In the genomic region with DNA sequence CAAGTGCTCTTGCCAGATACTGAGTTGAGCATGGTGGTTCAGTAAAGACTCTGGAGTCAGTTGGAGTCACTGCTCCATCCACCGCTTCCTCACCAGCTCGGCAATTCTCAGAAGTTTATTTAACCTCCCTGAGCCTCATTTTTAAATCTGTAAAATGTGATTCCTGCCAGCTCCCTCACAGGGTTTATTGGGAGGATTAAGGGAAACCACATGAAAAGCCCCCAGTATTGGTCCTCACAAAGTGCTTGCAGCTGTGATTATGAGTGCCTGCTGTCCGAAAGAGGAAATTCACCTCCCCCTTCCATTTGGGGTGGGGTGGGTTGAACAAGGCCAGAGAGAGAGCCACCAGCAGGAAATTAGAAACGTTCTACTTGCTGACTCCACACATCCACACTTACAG, we compare ENCODE assay signal across 27 cellular contexts.
A peak's percentile ranks its signal among the peaks of the same experiment; 100 is the strongest.
DNase-seq lines count a peak whose midpoint lies in the region; ATAC-seq and TF ChIP-seq lines count a peak whose summit lies in the region.
"Had no signal": no experiment of that assay in that cellular context is flagged by ENCODE, and none has a peak within 500 bp of the region (broad histone marks: within the 10 kb centered on the region; RNA-seq: fewer than 3 reads in every experiment).

No MANE protein-coding gene starts in this region.

- no peak for TF ChIP-seq RAD21 in IMR-90 (IDR thresholded peaks at IDR 0.05; ENCODE audit: low read length)

- no peak overlapping the region for H2AFZ ChIP-seq in IMR-90 (replicated peaks; ENCODE audit: low read length, poor library complexity)
- H2AFZ ChIP-seq: hepatocyte had no signal

- H3K27me3 ChIP-seq in BLaER1 treated with 17β-estradiol and CSF1 and Interleukin-3, amounts not matched to agents 10 nM and 100 nM, result no peaks in the 10 kb centered on the region
- H3K27me3 ChIP-seq in IMR-90 (ENCODE audit: control insufficient read depth, insufficient read depth, low read length) (peaks cover 26% of the 10 kb centered on the region), adrenal gland (no peaks in the 10 kb centered on the region)
- H3K27me3 ChIP-seq: brain microvascular endothelial cell, hepatocyte, suprapubic skin had no signal

- H4K91ac ChIP-seq in IMR-90 (ENCODE audit: insufficient read depth, low read depth, low read length), result no peak overlapping the region

- H2BK20ac ChIP-seq in IMR-90 (ENCODE audit: low read depth, low read length), result no peak overlapping the region

- no peak overlapping the region for H3K18ac ChIP-seq in IMR-90 (ENCODE audit: low read depth, low read length)

- no peak overlapping the region for H2BK5ac ChIP-seq in IMR-90 (ENCODE audit: low read depth, low read length, poor library complexity, severe bottlenecking)

- H3K36me3 ChIP-seq in BLaER1 treated with 17β-estradiol and CSF1 and Interleukin-3, amounts not matched to agents 10 nM and 100 nM, result peaks cover 0 to 55% (median 0%) of the 10 kb centered on the region in 11 experiments; a peak in 4 of 22 replicates
- H3K36me3 ChIP-seq in IMR-90 (ENCODE audit: control insufficient read depth, insufficient read depth, low read length), result no peaks in the 10 kb centered on the region
- no peaks in the 10 kb centered on the region for H3K36me3 ChIP-seq in mucosa of descending colon (ENCODE audit: low read depth)
- H3K36me3 ChIP-seq in adrenal gland (replicated peaks in 1 of 2), result no peaks in the 10 kb centered on the region
- H3K36me3 ChIP-seq: brain microvascular endothelial cell, suprapubic skin had no signal

- no peak overlapping the region for H3K4ac ChIP-seq in IMR-90 (ENCODE audit: low read depth, low read length)

- peak overlapping the region; percentile 56 to 90 (median 76) for H3K4me2 ChIP-seq in BLaER1 treated with 17β-estradiol and CSF1 and Interleukin-3, amounts not matched to agents 10 nM and 100 nM
- H3K4me2 ChIP-seq in IMR-90 (ENCODE audit: low read depth, low read length), result no peak overlapping the region
- H3K4me2 ChIP-seq: hepatocyte had no signal

- no peak overlapping the region for H2BK15ac ChIP-seq in IMR-90 (ENCODE audit: low read depth, low read length)

- POLR2A ChIA-PET in IMR-90 (lab: Charles Lee; ENCODE audit: unreplicated experiment), result no interaction called here

- no peaks in the 10 kb centered on the region for H3K9me3 ChIP-seq in BLaER1 treated with 17β-estradiol and CSF1 and Interleukin-3, amounts not matched to agents 10 nM and 100 nM (replicated peaks in 1 of 11)
- no peaks in the 10 kb centered on the region for H3K9me3 ChIP-seq in IMR-90 (ENCODE audit: control insufficient read depth, insufficient read depth, low read length)
- H3K9me3 ChIP-seq in mucosa of descending colon, result no peaks in the 10 kb centered on the region
- no peaks in the 10 kb centered on the region for H3K9me3 ChIP-seq in adrenal gland (replicated peaks in 1 of 3)
- H3K9me3 ChIP-seq: psoas muscle, suprapubic skin had no signal

- H3K9ac ChIP-seq in BLaER1 treated with 17β-estradiol and CSF1 and Interleukin-3, amounts not matched to agents 10 nM and 100 nM, result 0 out of 22 replicates have a peak overlapping the region, but pooled peaks of 2 of the 11 experiments have one; percentile 4 to 6
- no peak overlapping the region for H3K9ac ChIP-seq in IMR-90 (ENCODE audit: low read depth, low read length)

- no peak for TF ChIP-seq CTCF in IMR-90 (conservative IDR thresholded peaks at IDR 0.05; ENCODE audit: low read depth, low read length)
- TF ChIP-seq CTCF in mucosa of descending colon (IDR thresholded peaks at IDR 0.05), result no peak
- TF ChIP-seq CTCF in adrenal gland (IDR thresholded peaks at IDR 0.05), result no peak

- no peaks in the 10 kb centered on the region for H3K9me1 ChIP-seq in IMR-90 (ENCODE audit: insufficient read depth, low read length)

- H4K5ac ChIP-seq in IMR-90 (ENCODE audit: low read depth, low read length), result no peak overlapping the region

- peak overlapping the region in 2 of 11 experiments; percentile 0 to 37; a peak in 2 of 22 replicates for H3K27ac ChIP-seq in BLaER1 treated with 17β-estradiol and CSF1 and Interleukin-3, amounts not matched to agents 10 nM and 100 nM
- no peak overlapping the region for H3K27ac ChIP-seq in IMR-90 (ENCODE audit: insufficient read depth, low read length)
- H3K27ac ChIP-seq in adrenal gland, result no peak overlapping the region
- H3K27ac ChIP-seq: brain microvascular endothelial cell, hepatocyte, psoas muscle, suprapubic skin had no signal

- dilution Hi-C loops in IMR-90 (cut with HindIII; ENCODE audit: low sequenced_read_pairs, unreplicated experiment), result no loop called here

- no TSS peak for BruUV-seq in IMR-90 (replicated peaks; lab: Mats Ljungman, UMichigan)

- H3K14ac ChIP-seq in IMR-90 (replicated peaks; ENCODE audit: low read depth, low read length), result no peak overlapping the region

- peaks cover 23 to 50% (median 29%) of the 10 kb centered on the region in 10 experiments for H3K4me1 ChIP-seq in BLaER1 treated with 17β-estradiol and CSF1 and Interleukin-3, amounts not matched to agents 10 nM and 100 nM
- H3K4me1 ChIP-seq in IMR-90 (ENCODE audit: control insufficient read depth, insufficient read depth, low read length) (no peaks in the 10 kb centered on the region), mucosa of descending colon (ENCODE audit: low read depth) (no peaks in the 10 kb centered on the region), adrenal gland (replicated peaks in 1 of 2) (no peaks in the 10 kb centered on the region)
- H3K4me1 ChIP-seq: psoas muscle had no signal

- intact Hi-C loops in IMR-90 (cut with micrococcal nuclease) (no loop called here), mucosa of descending colon (cut with DNase I, micrococcal nuclease) (no loop called here), adrenal gland (cut with DNase I) (no loop called here)

- peaks cover 0 to 3% (median 0%) of the 10 kb centered on the region in 11 experiments; a peak in 1 of 22 replicates for H4K20me1 ChIP-seq in BLaER1 treated with 17β-estradiol and CSF1 and Interleukin-3, amounts not matched to agents 10 nM and 100 nM
- H4K20me1 ChIP-seq in IMR-90 (ENCODE audit: insufficient read depth, low read length), result no peaks in the 10 kb centered on the region

- TF ChIP-seq POLR2A in IMR-90 (IDR thresholded peaks at IDR 0.05; ENCODE audit: low read depth, low read length) (no peak), adrenal gland (IDR thresholded peaks at IDR 0.05) (no peak)

- no CpG with 5 or more reads among the region's 4 CpGs for WGBS in IMR-90 (ENCODE audit: extremely low coverage in 2 of 2, insufficient read length in 1 of 2), 2 experiments
- WGBS in adrenal gland, 4 donors, result 44 to 54% (median 48%) methylated on average over 4 of the region's 4 CpGs

- no peak overlapping the region for H2BK120ac ChIP-seq in IMR-90 (ENCODE audit: low read depth, low read length)

- no peak overlapping the region for H3K56ac ChIP-seq in IMR-90 (ENCODE audit: extremely low read depth, insufficient read depth, low read length)

- ATAC-seq in IMR-90 (ENCODE audit: low read depth) (no peak), mucosa of descending colon (peak; percentile 24)
- ATAC-seq: activated CD8-positive, alpha-beta T cell treated with anti-CD3 and anti-CD28 coated beads for 36 hours; activated T-cell treated with anti-CD3 and anti-CD28 coated beads, Interleukin-2, amount 50 U/mL, for 72 hours; psoas muscle; WTC11 had no signal

- CTCF ChIA-PET in IMR-90 (lab: Yijun Ruan, JAX), result no interaction called here

- in situ Hi-C loops in IMR-90 (cut with MboI; ENCODE audit: low sequenced_read_pairs), result no loop called here

- no peak overlapping the region for H3K23ac ChIP-seq in IMR-90 (ENCODE audit: low read depth, low read length)

- H3K79me1 ChIP-seq in IMR-90 (ENCODE audit: low read depth in 1 of 2, low read length in 2 of 2), result no peaks in the 10 kb centered on the region

- H3K4me3 ChIP-seq in BLaER1 treated with 17β-estradiol and CSF1 and Interleukin-3, amounts not matched to agents 10 nM and 100 nM, result 0 out of 20 replicates have a peak overlapping the region, but pooled peaks of 1 of the 10 experiments have one; percentile 4
- H3K4me3 ChIP-seq in IMR-90 (ENCODE audit: insufficient read depth, low read depth, low read length) (no peak overlapping the region), mucosa of descending colon (no peak overlapping the region), adrenal gland (no peak overlapping the region)
- H3K4me3 ChIP-seq: hepatocyte, psoas muscle, suprapubic skin had no signal

- DNase-seq in IMR-90 (no peak), UCSD-AML1 (lab: John Stamatoyannopoulos, UW; ENCODE audit: unreplicated experiment) (peak; percentile 9), mucosa of descending colon (no peak), activated gamma-delta T cell (lab: John Stamatoyannopoulos, UW) (no peak), NCI-H187 treated with DMSO at 0.1 percent for 48 hours (lab: John Stamatoyannopoulos, UW) (no peak), adrenal gland (no peak)
- no peak for DNase-seq in activated CD8-positive, alpha-beta memory T cell treated with anti-CD3 and anti-CD28 coated beads, Interleukin-2, amount 50 U/mL, for 4 hours
- DNase-seq: ACHN; activated CD8-positive, alpha-beta T cell treated with anti-CD3 and anti-CD28 coated beads for 36 hours; activated naive CD8-positive, alpha-beta T cell treated with anti-CD3 and anti-CD28 coated beads for 36 hours; activated T-cell treated with anti-CD3 and anti-CD28 coated beads, Interleukin-2, amount 50 U/mL, for 72 hours; brain microvascular endothelial cell; CD4-positive, CD25-positive, alpha-beta regulatory T cell; DMS153; HFFc6; KG1; kidney; mesenchymal stem cell; NCI-H1105 treated with DMSO at 0.1 percent for 48 hours; NCI-H526; psoas muscle; SHP77; stimulated activated CD4-positive, alpha-beta T cell treated with anti-CD3 and anti-CD28 coated beads, Interleukin-12 subunit alpha, Interleukin-12 subunit beta, amount 100 ng/mL, for 4 hours had no signal

- H4K8ac ChIP-seq in IMR-90 (ENCODE audit: low read depth in 2 of 2, low read length in 2 of 2), result no peak overlapping the region

- H2AK5ac ChIP-seq in IMR-90 (ENCODE audit: low read depth, low read length), result no peak overlapping the region

- peak overlapping the region; percentile 45 for H2AK9ac ChIP-seq in IMR-90 (replicated peaks; ENCODE audit: low read depth, low read length, poor library complexity)

TF ChIP-seq in IMR-90, 13 proteins besides CTCF, POLR2A, EP300 and RAD21:
- TF ChIP-seq MAZ (IDR thresholded peaks at IDR 0.05; ENCODE audit: borderline replicate concordance, low read depth, low read length) (no peak), NFE2L2 (IDR thresholded peaks at IDR 0.05; ENCODE audit: low read depth, low read length) (no peak)
